ENCODE assay signal across 14 cellular contexts in genomic region chr19:55027472-55028337, GRCh38.
DNase-seq lines count a peak whose midpoint lies in the region; TF ChIP-seq lines count a peak whose summit lies in the region.
"Had no signal": no experiment of that assay in that cellular context is flagged by ENCODE, and none has a peak within 500 bp of the region (broad histone marks: within the 10 kb centered on the region; RNA-seq: fewer than 3 reads in every experiment).

No MANE protein-coding gene starts in this region.

- no peak overlapping the region for H3K4me3 Mint-ChIP-seq in activated T-cell treated with anti-CD3 and anti-CD28 coated beads, Interleukin-2, amount 50 U/mL, for 24 hours
- H3K4me3 Mint-ChIP-seq: T-cell had no signal

- DNase-seq in GF-D8 (lab: John Stamatoyannopoulos, UW) (peak; percentile 75), NOMO-1 treated with dmso at 0.1 percent for 144 hours (lab: John Stamatoyannopoulos, UW; ENCODE audit: unreplicated experiment) (peak; percentile 53), fibroblast of mammary gland (ENCODE audit: low read depth) (peak; percentile 2), inferior parietal cortex (ENCODE audit: extremely low spot score) (no peak), activated T-cell treated with anti-CD3 and anti-CD28 coated beads for 4 hours (no peak)
- no peak for DNase-seq in activated T-cell treated with anti-CD3 and anti-CD28 coated beads, Interleukin-2, amount 50 U/mL, for 24 hours
- no peak for DNase-seq in NK-92 treated with Interleukin-12 subunit alpha and Interleukin-12 subunit beta, amount 100 ng/mL, for 24 hours (lab: John Stamatoyannopoulos, UW)
- DNase-seq: Calu3; effector memory CD4-positive, alpha-beta T cell; KG1; NCI-H226; T-cell had no signal

- no peak for TF ChIP-seq CTCF in fibroblast of mammary gland (conservative IDR thresholded peaks at IDR 0.05; ENCODE audit: control insufficient read depth, insufficient read depth, low read depth, low read length)

- peaks cover 7% of the 10 kb centered on the region for H3K36me3 Mint-ChIP-seq in activated T-cell treated with anti-CD3 and anti-CD28 coated beads, Interleukin-2, amount 50 U/mL, for 24 hours (ENCODE audit: low read depth)
- H3K36me3 Mint-ChIP-seq: T-cell had no signal

- peaks cover 0 to 26% (median 8%) of the 10 kb centered on the region in 11 experiments; a peak in 10 of 22 replicates for H4K20me1 ChIP-seq in BLaER1 treated with 17β-estradiol and CSF1 and Interleukin-3, amounts not matched to agents 10 nM and 100 nM

- no peak overlapping the region for H3K27ac Mint-ChIP-seq in activated T-cell treated with anti-CD3 and anti-CD28 coated beads, Interleukin-2, amount 50 U/mL, for 24 hours

- H3K9me3 Mint-ChIP-seq in activated T-cell treated with anti-CD3 and anti-CD28 coated beads, Interleukin-2, amount 50 U/mL, for 24 hours = peaks cover 15% of the 10 kb centered on the region

- H3K4me1 Mint-ChIP-seq in activated T-cell treated with anti-CD3 and anti-CD28 coated beads, Interleukin-2, amount 50 U/mL, for 24 hours (ENCODE audit: low read depth) = peaks cover 3% of the 10 kb centered on the region

- H3K9ac ChIP-seq in BLaER1 treated with 17β-estradiol and CSF1 and Interleukin-3, amounts not matched to agents 10 nM and 100 nM = peak overlapping the region in 4 of 11 experiments; percentile 41 to 63 (median 52); a peak in 6 of 22 replicates
- H3K9ac ChIP-seq: parathyroid adenoma had no signal

- no peaks in the 10 kb centered on the region for H3K27me3 Mint-ChIP-seq in activated T-cell treated with anti-CD3 and anti-CD28 coated beads, Interleukin-2, amount 50 U/mL, for 24 hours
- H3K27me3 Mint-ChIP-seq: T-cell had no signal

- H3K9me3 ChIP-seq in BLaER1 treated with 17β-estradiol and CSF1 and Interleukin-3, amounts not matched to agents 10 nM and 100 nM (replicated peaks in 1 of 11) = peaks cover 27 to 69% (median 63%) of the 10 kb centered on the region in 11 experiments

- H3K36me3 ChIP-seq in BLaER1 treated with 17β-estradiol and CSF1 and Interleukin-3, amounts not matched to agents 10 nM and 100 nM = peaks cover 8 to 52% (median 44%) of the 10 kb centered on the region in 11 experiments

- H3K4me1 ChIP-seq in BLaER1 treated with 17β-estradiol and CSF1 and Interleukin-3, amounts not matched to agents 10 nM and 100 nM = peaks cover 22 to 27% (median 26%) of the 10 kb centered on the region in 10 experiments
- H3K4me1 ChIP-seq: parathyroid adenoma had no signal

- no peak overlapping the region for H3K4me3 ChIP-seq in BLaER1 treated with 17β-estradiol and CSF1 and Interleukin-3, amounts not matched to agents 10 nM and 100 nM
- no peak overlapping the region for H3K4me3 ChIP-seq in fibroblast of mammary gland (ENCODE audit: control insufficient read depth, low read depth, low read length)

- H3K27ac ChIP-seq in BLaER1 treated with 17β-estradiol and CSF1 and Interleukin-3, amounts not matched to agents 10 nM and 100 nM = peak overlapping the region in 10 of 11 experiments; percentile 17 to 76 (median 44); a peak in 16 of 22 replicates
- H3K27ac ChIP-seq: parathyroid adenoma had no signal

- peak overlapping the region in 10 of 11 experiments; percentile 56 to 89 (median 78); a peak in 19 of 22 replicates for H3K4me2 ChIP-seq in BLaER1 treated with 17β-estradiol and CSF1 and Interleukin-3, amounts not matched to agents 10 nM and 100 nM

- H3K27me3 ChIP-seq in BLaER1 treated with 17β-estradiol and CSF1 and Interleukin-3, amounts not matched to agents 10 nM and 100 nM = no peaks in the 10 kb centered on the region

Comparison
In these comparisons a context has a peak if more than half of its experiments do, and no peak if none do; other contexts are left out.
1. DNase-seq: peak in GF-D8 (single experiment), NOMO-1 treated with dmso at 0.1 percent for 144 hours (single experiment) and fibroblast of mammary gland (single experiment); none in activated T-cell treated with anti-CD3 and anti-CD28 coated beads, Interleukin-2, amount 50 U/mL, for 24 hours (single experiment), inferior parietal cortex (single experiment), activated T-cell treated with anti-CD3 and anti-CD28 coated beads for 4 hours (single experiment) and NK-92 treated with Interleukin-12 subunit alpha and Interleukin-12 subunit beta, amount 100 ng/mL, for 24 hours (single experiment).